Comparison of ENCODE assay signal across 11 cellular contexts in genomic region chr1:163874070-163874469, GRCh38.
DNase-seq lines count a peak whose midpoint lies in the region; ATAC-seq and TF ChIP-seq lines count a peak whose summit lies in the region.
"Had no signal": no experiment of that assay in that cellular context is flagged by ENCODE, and none has a peak within 500 bp of the region (broad histone marks: within the 10 kb centered on the region; RNA-seq: fewer than 3 reads in every experiment).

No MANE protein-coding gene starts in this region.

- H3K4me3 Mint-ChIP-seq in neural crest cell, result no peak overlapping the region
- H3K4me3 Mint-ChIP-seq: activated naive CD4-positive, alpha-beta T cell treated with anti-CD3 and anti-CD28 coated beads, Interleukin-2, amount 50 U/mL, for 24 hours had no signal

- TF ChIP-seq CTCF in GM12873 (IDR thresholded peaks at IDR 0.05; ENCODE audit: insufficient read depth, low read depth, low read length, missing control alignments) (peak; percentile 51), neural crest cell (conservative IDR thresholded peaks at IDR 0.05) (peak; percentile 57)

- peak; percentile 33 for DNase-seq in NAMALWA (ENCODE audit: low spot score)
- DNase-seq in dedifferentiated amniotic fluid mesenchymal stem cell (ENCODE audit: extremely low spot score), result peak; percentile 20
- no peak for DNase-seq in neural crest cell (ENCODE audit: low read depth, low spot score)
- no peak for DNase-seq in middle frontal gyrus (ENCODE audit: extremely low spot score, low spot score)
- no peak for DNase-seq in COLO668 (lab: John Stamatoyannopoulos, UW; ENCODE audit: unreplicated experiment)
- DNase-seq: NCI-H2029 treated with DMSO at 0.1 percent for 48 hours had no signal

- H3K4me1 Mint-ChIP-seq in neural crest cell, result peaks cover 13% of the 10 kb centered on the region
- H3K4me1 Mint-ChIP-seq: activated naive CD4-positive, alpha-beta T cell treated with anti-CD3 and anti-CD28 coated beads, Interleukin-2, amount 50 U/mL, for 24 hours had no signal

- ATAC-seq in GM18517 (IDR thresholded peaks at IDR 0.05; ENCODE audit: unreplicated experiment) (no peak), GM19035 (IDR thresholded peaks at IDR 0.05; ENCODE audit: unreplicated experiment) (no peak)
- ATAC-seq: sciatic nerve had no signal

- no peak overlapping the region for H3K27ac Mint-ChIP-seq in neural crest cell (ENCODE audit: unreplicated experiment)
- H3K27ac Mint-ChIP-seq: activated naive CD4-positive, alpha-beta T cell treated with anti-CD3 and anti-CD28 coated beads, Interleukin-2, amount 50 U/mL, for 24 hours had no signal

- H3K36me3 Mint-ChIP-seq in neural crest cell (ENCODE audit: low read depth), result no peaks in the 10 kb centered on the region
- H3K36me3 Mint-ChIP-seq: activated naive CD4-positive, alpha-beta T cell treated with anti-CD3 and anti-CD28 coated beads, Interleukin-2, amount 50 U/mL, for 24 hours had no signal

- no peaks in the 10 kb centered on the region for H3K9me3 Mint-ChIP-seq in neural crest cell

- no peaks in the 10 kb centered on the region for H3K27me3 Mint-ChIP-seq in neural crest cell (ENCODE audit: low read depth)
- H3K27me3 Mint-ChIP-seq: activated naive CD4-positive, alpha-beta T cell treated with anti-CD3 and anti-CD28 coated beads, Interleukin-2, amount 50 U/mL, for 24 hours had no signal

Comparison
In these comparisons a context has a peak if more than half of its experiments do, and no peak if none do; other contexts are left out.
1. DNase-seq: peak in NAMALWA (single experiment) and dedifferentiated amniotic fluid mesenchymal stem cell (single experiment); none in neural crest cell (single experiment), middle frontal gyrus (single experiment) and COLO668 (single experiment).